Comparison of ENCODE assay signal across 7 cellular contexts in the genomic region with DNA sequence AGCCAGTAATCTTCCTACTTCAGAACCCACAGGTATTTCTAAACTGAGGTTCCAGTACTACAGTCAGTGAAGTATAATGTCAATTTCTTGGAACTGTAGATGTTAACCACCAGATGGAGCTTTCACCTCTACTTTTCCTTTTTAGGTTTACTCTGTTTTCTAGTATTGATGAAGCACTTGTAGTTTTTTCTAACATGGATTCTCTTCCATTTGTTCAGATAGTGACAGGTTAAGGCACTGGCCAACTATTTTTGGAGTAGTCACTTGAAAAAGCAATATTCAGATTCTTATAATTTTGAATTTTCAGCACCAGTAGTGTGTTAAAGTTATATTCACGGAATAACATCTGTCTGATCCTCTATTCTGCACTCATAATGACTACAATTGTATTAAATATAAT. TPM values are rescaled to one million over a fixed set of nuclear protein-coding genes. Genes with fewer than 3 reads are reported as not detected.
DNase-seq lines count a peak whose midpoint lies in the region; ATAC-seq and TF ChIP-seq lines count a peak whose summit lies in the region.

No MANE protein-coding gene starts in this region.

- no peaks in the 10 kb centered on the region for H3K27me3 ChIP-seq in endodermal cell (ENCODE audit: control insufficient read depth, insufficient read depth, low read length, poor library complexity, severe bottlenecking)
- no peaks in the 10 kb centered on the region for H3K27me3 ChIP-seq in smooth muscle cell (ENCODE audit: low read depth)

- H3K9me3 Mint-ChIP-seq in endodermal cell = no peaks in the 10 kb centered on the region

- H3K27me3 Mint-ChIP-seq in endodermal cell (ENCODE audit: insufficient read depth) = no peaks in the 10 kb centered on the region

- TF ChIP-seq CTCF in HFF-Myc (IDR thresholded peaks at IDR 0.05; ENCODE audit: low read depth, low read length, missing control alignments) = peak; percentile 20
- peak; percentile 78 for TF ChIP-seq CTCF in endodermal cell (conservative IDR thresholded peaks at IDR 0.05)
- peak; percentile 45 for TF ChIP-seq CTCF in smooth muscle cell (IDR thresholded peaks at IDR 0.05; ENCODE audit: borderline replicate concordance, insufficient read depth, poor library complexity, severe bottlenecking)

- H3K79me2 ChIP-seq in smooth muscle cell (ENCODE audit: low read depth) = peaks cover 24% of the 10 kb centered on the region

- no peak overlapping the region for H2AFZ ChIP-seq in smooth muscle cell (ENCODE audit: low read depth)

- H3K27ac Mint-ChIP-seq in endodermal cell = no peak overlapping the region

- ATAC-seq in HG02571 (IDR thresholded peaks at IDR 0.05; ENCODE audit: unreplicated experiment) = no peak

- H3K9ac ChIP-seq in endodermal cell (ENCODE audit: extremely low read depth, low read length, poor library complexity, severe bottlenecking) = no peak overlapping the region
- H3K9ac ChIP-seq in smooth muscle cell (ENCODE audit: low read depth) = no peak overlapping the region

- no peaks in the 10 kb centered on the region for H3K36me3 ChIP-seq in endodermal cell (ENCODE audit: control insufficient read depth, insufficient read depth, low read length)
- H3K36me3 ChIP-seq in smooth muscle cell (ENCODE audit: low read depth) = no peaks in the 10 kb centered on the region

- H3K9me3 ChIP-seq in endodermal cell (ENCODE audit: control insufficient read depth, low read length) (no peaks in the 10 kb centered on the region), smooth muscle cell (replicated peaks; ENCODE audit: low read depth) (no peaks in the 10 kb centered on the region)

- H3K27ac ChIP-seq in endodermal cell (ENCODE audit: low read depth, low read length) (no peak overlapping the region), smooth muscle cell (ENCODE audit: low read depth) (no peak overlapping the region)

- H3K4me3 ChIP-seq in HFF-Myc (replicated peaks; ENCODE audit: low read depth, low read length) (no peak overlapping the region), endodermal cell (ENCODE audit: low read length) (no peak overlapping the region), smooth muscle cell (no peak overlapping the region)

- no peak overlapping the region for H3K4me2 ChIP-seq in smooth muscle cell

- peaks cover 5% of the 10 kb centered on the region for H3F3A ChIP-seq in smooth muscle cell (ENCODE audit: low read depth)

- no peaks in the 10 kb centered on the region for H3K36me3 Mint-ChIP-seq in endodermal cell (ENCODE audit: low read depth)

- peaks cover 7% of the 10 kb centered on the region for H3K4me1 Mint-ChIP-seq in endodermal cell

- no peaks in the 10 kb centered on the region for H4K20me1 ChIP-seq in smooth muscle cell (ENCODE audit: low read depth)

- no peak overlapping the region for H3K4me3 Mint-ChIP-seq in endodermal cell

- H3K4me1 ChIP-seq in endodermal cell (ENCODE audit: control insufficient read depth, insufficient read depth, low read length) (no peaks in the 10 kb centered on the region), smooth muscle cell (ENCODE audit: low read depth) (peaks cover 4% of the 10 kb centered on the region)

- DNase-seq in GF-D8 (lab: John Stamatoyannopoulos, UW) = peak; percentile 27
- no peak for DNase-seq in HFF-Myc (ENCODE audit: extremely low read depth, low read depth)
- DNase-seq in NCI-H526 treated with DMSO at 0.1 percent for 48 hours (lab: John Stamatoyannopoulos, UW) = peak; percentile 7
- no peak for DNase-seq in endodermal cell
- no peak for DNase-seq in smooth muscle cell (lab: John Stamatoyannopoulos, UW; ENCODE audit: unreplicated experiment)
- DNase-seq in activated CD8-positive, alpha-beta memory T cell treated with anti-CD3 and anti-CD28 coated beads, Interleukin-2, amount 50 U/mL, for 4 hours = no peak

- WGBS in endodermal cell (ENCODE audit: insufficient coverage in 1 of 2, insufficient read length in 1 of 2), 2 experiments = no CpG with 5 or more reads among the region's 1 CpG
- WGBS in smooth muscle cell (ENCODE audit: low lambda C conversion rate) = 96% methylated on average over 1 of the region's 1 CpG

RNA-seq across cellular contexts. Expression of gene SEC23A, which starts 4.6 kb away (rescaled TPM):
- total RNA-seq in endodermal cell = 10 to 100 TPM; 58.5 to 89.7 TPM
- polyA plus RNA-seq in endodermal cell (2013, experiment 1 of 2) = 54.0 TPM
- 52.2 TPM for polyA plus RNA-seq in endodermal cell (2013, experiment 2 of 2)
- 220 and 345 TPM in 2 replicates for total RNA-seq in smooth muscle cell
- 106 and 151 TPM in 2 replicates for polyA plus RNA-seq in smooth muscle cell

RNA-seq across cellular contexts. Expression of gene GEMIN2, which starts 6.5 kb away (rescaled TPM):
- 10 to 100 TPM; 35.2 to 41.7 TPM for total RNA-seq in endodermal cell
- polyA plus RNA-seq in endodermal cell (2013, experiment 1 of 2) = 31.8 TPM
- 29.3 TPM for polyA plus RNA-seq in endodermal cell (2013, experiment 2 of 2)
- total RNA-seq in smooth muscle cell = 29.6 and 30.0 TPM in 2 replicates
- polyA plus RNA-seq in smooth muscle cell = 18.1 and 25.7 TPM in 2 replicates

Comparison
In these comparisons a context has a peak if more than half of its experiments do, and no peak if none do; other contexts are left out.
1. DNase-seq: peak in GF-D8 (single experiment) and NCI-H526 treated with DMSO at 0.1 percent for 48 hours (single experiment); none in HFF-Myc (single experiment), endodermal cell (single experiment), smooth muscle cell (single experiment) and activated CD8-positive, alpha-beta memory T cell treated with anti-CD3 and anti-CD28 coated beads, Interleukin-2, amount 50 U/mL, for 4 hours (single experiment).
2. CTCF ChIP-seq: peak in every context shown above with its lines; median percentile 78 in endodermal cell; 45 in smooth muscle cell; 20 in HFF-Myc.